ENCODE assay signal across 23 cellular contexts in genomic region chr20:48156951-48157700, GRCh38.
"Had no signal": no experiment of that assay in that cellular context is flagged by ENCODE, and none has a peak within 500 bp of the region (broad histone marks: within the 10 kb centered on the region; RNA-seq: fewer than 3 reads in every experiment).

No MANE protein-coding gene starts in this region.

- H3K4me1 ChIP-seq: gastrocnemius medialis, prostate gland, right atrium auricular region, suprapubic skin, transverse colon had no signal

- H3K4me2 ChIP-seq: hepatocyte had no signal

- H3K9me3 ChIP-seq: gastrocnemius medialis, lower lobe of right lung, prostate gland had no signal

- H3K27ac Mint-ChIP-seq: memory B cell; mesothelial cell of epicardium; naive B cell; natural killer cell treated with Interleukin-12 subunit alpha and Interleukin-12 subunit beta and Interleukin-15 and Interleukin-18, amount 100 ng/mL, for 72 hours; stimulated activated memory B cell treated with anti-CD40 and anti-IgM and Interleukin-4, amounts not matched to agents 10 μg/mL and 1 μg/mL and 100 μg/mL, for 72 hours; stimulated activated naive CD8-positive, alpha-beta T cell treated with anti-CD3 and anti-CD28 coated beads, Interleukin-15, amount 100 ng/mL, for 72 hours had no signal

- DNase-seq: cerebellar nuclear complex; cortex of kidney; foreskin fibroblast; gastrocnemius medialis; islet precursor cell; kidney glomerular epithelial cell; left ventricle myocardium superior; lower lobe of right lung; mucosa of descending colon; naive B cell; stimulated activated CD4-positive, alpha-beta T cell treated with anti-CD3 and anti-CD28 coated beads, Interleukin-2, amount 100 ng/mL, for 24 hours; stimulated activated CD4-positive, alpha-beta T cell treated with anti-CD3 and anti-CD28 coated beads, Interleukin-4, amount 100 ng/mL, for 24 hours; stimulated activated naive CD8-positive, alpha-beta T cell treated with anti-CD3 and anti-CD28 coated beads, Interleukin-15, amount 100 ng/mL, for 72 hours; transverse colon had no signal

- H3K27me3 ChIP-seq: gastrocnemius medialis, hepatocyte, right atrium auricular region, transverse colon had no signal

- H2AFZ ChIP-seq: hepatocyte had no signal

- H3K27ac ChIP-seq: gastrocnemius medialis, hepatocyte, lower lobe of right lung, prostate gland, right atrium auricular region, suprapubic skin, transverse colon had no signal

- H3K36me3 ChIP-seq: gastrocnemius medialis, lower lobe of right lung, prostate gland, right atrium auricular region, suprapubic skin, transverse colon had no signal

- ATAC-seq: esophagus mucosa; gastrocnemius medialis; left ventricle myocardium superior; lower lobe of right lung; mucosa of descending colon; natural killer cell treated with Interleukin-12 subunit alpha and Interleukin-12 subunit beta and Interleukin-15 and Interleukin-18, amount 100 ng/mL, for 72 hours; stimulated activated memory B cell treated with anti-CD40 and anti-IgM and Interleukin-4, amounts not matched to agents 10 μg/mL and 1 μg/mL and 100 μg/mL, for 72 hours; stimulated activated naive CD8-positive, alpha-beta T cell treated with anti-CD3 and anti-CD28 coated beads, Interleukin-15, amount 100 ng/mL, for 72 hours had no signal

- H3K36me3 Mint-ChIP-seq: mesothelial cell of epicardium; natural killer cell treated with Interleukin-12 subunit alpha and Interleukin-12 subunit beta and Interleukin-15 and Interleukin-18, amount 100 ng/mL, for 72 hours; stimulated activated memory B cell treated with anti-CD40 and anti-IgM and Interleukin-4, amounts not matched to agents 10 μg/mL and 1 μg/mL and 100 μg/mL, for 72 hours had no signal

- H3K4me1 Mint-ChIP-seq: naive B cell; stimulated activated memory B cell treated with anti-CD40 and anti-IgM and Interleukin-4, amounts not matched to agents 10 μg/mL and 1 μg/mL and 100 μg/mL, for 72 hours; stimulated activated naive CD8-positive, alpha-beta T cell treated with anti-CD3 and anti-CD28 coated beads, Interleukin-15, amount 100 ng/mL, for 72 hours had no signal

- H3K4me3 Mint-ChIP-seq: memory B cell; mesothelial cell of epicardium; naive B cell; natural killer cell treated with Interleukin-12 subunit alpha and Interleukin-12 subunit beta and Interleukin-15 and Interleukin-18, amount 100 ng/mL, for 72 hours; stimulated activated memory B cell treated with anti-CD40 and anti-IgM and Interleukin-4, amounts not matched to agents 10 μg/mL and 1 μg/mL and 100 μg/mL, for 72 hours; stimulated activated naive CD8-positive, alpha-beta T cell treated with anti-CD3 and anti-CD28 coated beads, Interleukin-15, amount 100 ng/mL, for 72 hours had no signal

- H3K4me3 ChIP-seq: gastrocnemius medialis, hepatocyte, lower lobe of right lung, mucosa of descending colon, prostate gland, right atrium auricular region, suprapubic skin, transverse colon had no signal

- H3K9me3 Mint-ChIP-seq: natural killer cell treated with Interleukin-12 subunit alpha and Interleukin-12 subunit beta and Interleukin-15 and Interleukin-18, amount 100 ng/mL, for 72 hours had no signal

- H3K79me2 ChIP-seq: hepatocyte had no signal
